ENCODE assay signal across 8 cellular contexts in the genomic region with DNA sequence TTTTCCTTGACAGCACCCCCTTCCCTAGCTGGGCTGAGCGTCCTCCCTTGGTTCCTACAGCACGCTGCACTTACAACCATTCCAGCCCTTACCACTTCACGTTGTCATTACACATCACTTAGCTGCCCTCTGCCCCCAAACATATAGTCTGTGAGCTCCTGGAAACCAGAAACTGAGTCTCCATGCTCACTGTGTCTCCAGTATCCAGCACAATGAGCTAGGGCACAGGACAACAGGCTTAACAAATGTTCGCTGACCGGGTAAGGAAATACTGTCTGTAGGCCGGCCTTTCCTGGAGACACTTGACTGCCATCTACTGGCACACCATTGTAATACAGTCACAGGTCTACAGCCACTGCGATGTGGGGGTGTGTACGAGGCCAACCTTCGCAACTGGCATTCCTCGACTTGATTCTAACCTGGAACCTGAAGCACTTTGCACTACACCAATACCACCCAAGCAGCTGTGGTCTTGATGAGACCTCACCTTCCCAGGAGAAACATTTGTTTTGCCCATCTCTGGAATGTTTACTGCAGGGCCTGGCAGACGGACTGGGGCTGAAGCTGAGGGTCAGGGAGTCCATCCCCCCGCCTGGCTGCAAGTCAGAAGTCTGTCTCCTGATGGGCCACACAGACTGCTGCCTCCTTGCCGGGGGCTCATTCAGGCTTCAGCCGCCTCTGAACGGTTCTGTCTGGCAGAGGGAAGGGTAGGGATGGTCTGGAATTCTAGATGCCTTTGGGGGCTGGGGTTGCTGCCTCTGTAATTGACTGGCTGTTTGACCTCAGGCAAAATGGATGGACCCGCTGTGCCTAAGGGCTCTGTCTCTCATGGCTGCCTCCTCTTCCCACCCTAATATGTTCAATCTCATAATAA.
DNase-seq lines count a peak whose midpoint lies in the region; ATAC-seq and TF ChIP-seq lines count a peak whose summit lies in the region.

No MANE protein-coding gene starts in this region.

- no peak overlapping the region for H3K4me3 ChIP-seq in LNCaP clone FGC (ENCODE audit: low read depth, low read length)

- POLR2A ChIA-PET in MCF 10A (lab: Yijun Ruan, JAX), result interaction anchor here (0.5 to 3.8 kb wide), 13 partner anchors 13 to 458 kb away, joined by 3 to 52 read pairs (median 4); partner anchors contain the start of gene TIMP3

- peak overlapping the region; percentile 79 for H3K27ac Mint-ChIP-seq in MCF 10A (ENCODE audit: low read depth, unreplicated experiment)

- CTCF ChIA-PET in MCF 10A (lab: Yijun Ruan, JAX), result interaction anchor here (0.6 to 5.3 kb wide), 54 partner anchors 10 to 968 kb away, joined by 3 to 63 read pairs (median 4); partner anchors contain the start of gene TIMP3

- intact Hi-C loops in MCF 10A (cut with micrococcal nuclease), result loop anchor here (1.0 to 5.0 kb wide), 4 partner anchors 14 to 509 kb away; no protein-coding TSS in a partner anchor

- DNase-seq in ELR (ENCODE audit: low read depth), result peak; percentile 73
- DNase-seq in LNCaP clone FGC (ENCODE audit: low read depth), result peak; percentile 32
- DNase-seq in SKM-1 (lab: John Stamatoyannopoulos, UW; ENCODE audit: unreplicated experiment), result peak; percentile 42
- DNase-seq in MCF 10A (ENCODE audit: unreplicated experiment), result peak; percentile 87
- peak; percentile 85 for DNase-seq in iPS-NIHi11 (ENCODE audit: low spot score)
- peak; percentile 55 for DNase-seq in smooth muscle cell of the brain vasculature (ENCODE audit: low read depth, low spot score)

- no TSS peak for BruUV-seq in MCF 10A (replicated peaks; lab: Mats Ljungman, UMichigan)

- peaks cover 39% of the 10 kb centered on the region for H3K4me1 Mint-ChIP-seq in MCF 10A (ENCODE audit: insufficient read depth, unreplicated experiment)

- H3K27me3 Mint-ChIP-seq in MCF 10A (ENCODE audit: insufficient read depth, unreplicated experiment), result no peaks in the 10 kb centered on the region

- TF ChIP-seq CTCF in LNCaP clone FGC (IDR thresholded peaks at IDR 0.05; ENCODE audit: control insufficient read depth, extremely low read depth, insufficient read depth) (peak; percentile 89), MCF 10A (IDR thresholded peaks at IDR 0.05; ENCODE audit: unreplicated experiment) (peak; percentile 79)

- no peak for ATAC-seq in HG03139 (IDR thresholded peaks at IDR 0.05; ENCODE audit: unreplicated experiment)
- ATAC-seq in GM18861 (IDR thresholded peaks at IDR 0.05; ENCODE audit: unreplicated experiment), result no peak

- peak overlapping the region; percentile 32 for H3K4me3 Mint-ChIP-seq in MCF 10A (ENCODE audit: unreplicated experiment)

- H3K36me3 Mint-ChIP-seq in MCF 10A (ENCODE audit: insufficient read depth, unreplicated experiment), result peaks cover 6% of the 10 kb centered on the region

- H3K9me3 Mint-ChIP-seq in MCF 10A (ENCODE audit: unreplicated experiment), result no peaks in the 10 kb centered on the region

Comparison
In these comparisons a context has a peak if more than half of its experiments do, and no peak if none do; other contexts are left out.
1. DNase-seq: peak in every context shown above with its lines; median percentile 87 in MCF 10A; 85 in iPS-NIHi11; 73 in ELR; 55 in smooth muscle cell of the brain vasculature; 42 in SKM-1; 32 in LNCaP clone FGC.